Comparison of ENCODE assay signal across 8 cellular contexts in the genomic region with DNA sequence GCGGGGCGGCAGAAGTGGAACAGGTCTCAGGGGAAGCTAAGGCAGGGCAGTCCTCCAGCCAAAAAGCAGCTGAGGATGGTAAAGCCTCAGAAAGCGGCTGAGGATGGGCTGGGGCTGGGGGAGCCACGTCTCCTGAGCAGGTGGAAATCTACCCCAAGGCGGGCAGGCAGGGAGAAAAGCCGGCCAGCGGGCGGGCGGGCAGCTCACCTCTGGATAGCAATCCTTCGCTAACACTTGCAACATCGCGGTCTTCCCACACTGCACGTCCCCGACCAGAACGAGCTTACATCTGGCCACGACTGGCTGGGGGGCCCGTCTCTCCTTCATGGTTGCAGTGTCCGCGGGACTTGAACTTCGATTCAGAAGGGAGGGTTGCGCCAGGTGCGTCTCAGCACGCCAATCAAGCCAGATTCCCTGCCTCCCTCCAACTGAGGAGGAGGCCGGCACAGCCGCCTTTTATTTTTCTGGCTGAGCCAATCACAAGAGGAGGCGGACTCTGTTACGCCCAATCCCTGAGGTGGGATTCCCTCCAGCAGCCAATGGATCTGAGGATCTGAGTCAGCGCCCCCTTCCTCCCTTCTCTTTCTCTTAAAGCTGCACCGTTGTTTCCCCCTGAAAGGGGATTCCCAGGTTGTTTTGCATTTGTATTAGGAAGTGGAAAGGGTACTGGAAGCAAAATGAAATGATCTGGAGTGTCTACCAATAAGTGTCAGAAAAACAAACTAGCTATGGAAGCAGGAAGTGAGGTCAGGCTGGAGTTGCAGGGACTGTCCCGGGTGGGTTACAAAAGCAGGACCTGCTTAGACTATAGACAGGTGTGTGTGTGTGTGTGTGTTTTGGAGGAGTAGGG.
DNase-seq lines count a peak whose midpoint lies in the region; ATAC-seq, FAIRE-seq and TF ChIP-seq lines count a peak whose summit lies in the region.

Gene RND1 (minus strand): TSS at position 430 of the 850 bp plus-strand sequence. CDS start 103 bp downstream, at position 327.

- no peak within 1 kb of the TSS for H3K27ac ChIP-seq in RWPE2 (ENCODE audit: poor library complexity, severe bottlenecking)

- peak; percentile 71 for FAIRE-seq in H54 (lab: Jason Lieb, UNC)

- H3K4me1 Mint-ChIP-seq in nephron = peaks cover 48% of the 10 kb centered on the region
- peaks cover 24% of the 10 kb centered on the region for H3K4me1 Mint-ChIP-seq in stimulated activated naive CD8-positive, alpha-beta T cell treated with anti-CD3 and anti-CD28 coated beads, Interleukin-15, Interleukin-2, amounts not matched to agents 100 ng/mL and 50 ng/mL, for 24 hours (ENCODE audit: low read depth)

- peak within 1 kb of the TSS; percentile 38 for H3K4me3 ChIP-seq in RWPE2 (ENCODE audit: severe bottlenecking)

- H3K27ac Mint-ChIP-seq in nephron = peak within 1 kb of the TSS; percentile 50 to 80 (median 55)
- peak within 1 kb of the TSS; percentile 72 for H3K27ac Mint-ChIP-seq in stimulated activated naive CD8-positive, alpha-beta T cell treated with anti-CD3 and anti-CD28 coated beads, Interleukin-15, Interleukin-2, amounts not matched to agents 100 ng/mL and 50 ng/mL, for 24 hours

- H3K4me1 ChIP-seq in RWPE2 (ENCODE audit: insufficient read depth, poor library complexity, severe bottlenecking) = peaks cover 9% of the 10 kb centered on the region

- H3K27me3 Mint-ChIP-seq in nephron (ENCODE audit: low read depth) = peaks cover 34% of the 10 kb centered on the region
- peaks cover 26% of the 10 kb centered on the region for H3K27me3 Mint-ChIP-seq in stimulated activated naive CD8-positive, alpha-beta T cell treated with anti-CD3 and anti-CD28 coated beads, Interleukin-15, Interleukin-2, amounts not matched to agents 100 ng/mL and 50 ng/mL, for 24 hours

- peak; percentile 90 for TF ChIP-seq POLR2A in H54 (IDR thresholded peaks at IDR 0.05; ENCODE audit: low read depth, low read length)

- peak within 1 kb of the TSS; percentile 90 to 93 (median 92) for H3K4me3 Mint-ChIP-seq in nephron
- peak within 1 kb of the TSS; percentile 86 for H3K4me3 Mint-ChIP-seq in stimulated activated naive CD8-positive, alpha-beta T cell treated with anti-CD3 and anti-CD28 coated beads, Interleukin-15, Interleukin-2, amounts not matched to agents 100 ng/mL and 50 ng/mL, for 24 hours

- no peaks in the 10 kb centered on the region for H3K36me3 ChIP-seq in RWPE2 (ENCODE audit: low read depth)

- peak; percentile 94 for ATAC-seq in RWPE2 (ENCODE audit: low read depth)

- H3K9me3 ChIP-seq in RWPE2 (ENCODE audit: severe bottlenecking) = no peaks in the 10 kb centered on the region

- DNase-seq in ELR (ENCODE audit: low read depth) (peak; percentile 93), H54 (ENCODE audit: insufficient read length, low spot score) (peak; percentile 79), LoVo (ENCODE audit: low spot score) (peak; percentile 98), RWPE2 (ENCODE audit: low spot score) (peak; percentile 86), activated gamma-delta T cell (lab: John Stamatoyannopoulos, UW) (peak; percentile 19), fibroblast of the conjunctiva (ENCODE audit: low read depth) (peak; percentile 85)

- H3K36me3 Mint-ChIP-seq in nephron (ENCODE audit: low read depth) = peaks cover 12% of the 10 kb centered on the region
- no peaks in the 10 kb centered on the region for H3K36me3 Mint-ChIP-seq in stimulated activated naive CD8-positive, alpha-beta T cell treated with anti-CD3 and anti-CD28 coated beads, Interleukin-15, Interleukin-2, amounts not matched to agents 100 ng/mL and 50 ng/mL, for 24 hours (ENCODE audit: low read depth)

- no peaks in the 10 kb centered on the region for H3K27me3 ChIP-seq in RWPE2 (ENCODE audit: insufficient read depth, poor library complexity, severe bottlenecking)

- no peaks in the 10 kb centered on the region for H3K9me3 Mint-ChIP-seq in nephron
- no peaks in the 10 kb centered on the region for H3K9me3 Mint-ChIP-seq in stimulated activated naive CD8-positive, alpha-beta T cell treated with anti-CD3 and anti-CD28 coated beads, Interleukin-15, Interleukin-2, amounts not matched to agents 100 ng/mL and 50 ng/mL, for 24 hours

- TF ChIP-seq CTCF in RWPE2 (IDR thresholded peaks at IDR 0.05; ENCODE audit: poor library complexity, severe bottlenecking) (no peak), nephron (IDR thresholded peaks at IDR 0.05; ENCODE audit: unreplicated experiment in 3 of 3) (peak in 2 of 3 experiments; percentile 9 to 20)

Comparison
In these comparisons a context has a peak if more than half of its experiments do, and no peak if none do; other contexts are left out.
1. DNase-seq: peak in every context shown above with its lines; median percentile 98 in LoVo; 93 in ELR; 86 in RWPE2; 85 in fibroblast of the conjunctiva; 79 in H54; 19 in activated gamma-delta T cell.